Comparison of ENCODE assay signal across 25 cellular contexts in the genomic region with DNA sequence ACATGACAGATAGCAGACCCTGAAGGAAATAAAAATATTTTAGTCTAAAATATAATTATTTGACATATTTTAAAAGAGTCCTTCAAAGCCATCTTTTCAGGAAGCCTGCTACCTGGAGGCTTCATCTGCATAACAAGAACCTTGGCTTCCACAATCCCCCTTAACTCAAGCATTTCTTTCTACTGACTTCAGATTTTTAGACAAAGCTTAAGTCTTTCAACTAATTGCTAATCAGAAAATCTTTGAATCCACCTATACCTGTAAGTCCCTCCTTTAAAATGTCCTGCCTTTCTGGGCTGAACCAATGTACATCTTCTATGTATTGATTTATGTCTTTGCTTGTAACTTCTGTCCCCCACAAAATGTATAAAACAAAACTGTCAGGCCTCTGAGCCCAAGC. TPM values are rescaled to one million over a fixed set of nuclear protein-coding genes. Genes with fewer than 3 reads are reported as not detected.
"Had no signal": no experiment of that assay in that cellular context is flagged by ENCODE, and none has a peak within 500 bp of the region (broad histone marks: within the 10 kb centered on the region; RNA-seq: fewer than 3 reads in every experiment).

No MANE protein-coding gene starts in this region.

- ATAC-seq: activated CD4-positive, alpha-beta T cell treated with anti-CD3 and anti-CD28 coated beads for 36 hours; T-helper 17 cell had no signal

- H3K27me3 Mint-ChIP-seq: activated CD4-positive, alpha-beta T cell treated with anti-CD3 and anti-CD28 coated beads for 36 hours; activated naive CD8-positive, alpha-beta T cell treated with anti-CD3 and anti-CD28 coated beads, Interleukin-2, amount 10 ng/mL, durations not matched to agents 7 days and 5 days had no signal

- H3K27ac Mint-ChIP-seq: activated CD4-positive, alpha-beta memory T cell treated with anti-CD3 and anti-CD28 coated beads, Interleukin-2, amount 10 ng/mL, durations not matched to agents 7 days and 5 days; activated CD4-positive, alpha-beta T cell treated with anti-CD3 and anti-CD28 coated beads for 36 hours; activated naive CD8-positive, alpha-beta T cell treated with anti-CD3 and anti-CD28 coated beads, Interleukin-2, amount 10 ng/mL, durations not matched to agents 7 days and 5 days; T-helper 17 cell had no signal

- DNase-seq: activated CD4-positive, alpha-beta memory T cell treated with anti-CD3 and anti-CD28 coated beads, Interleukin-2, amount 10 ng/mL, durations not matched to agents 7 days and 5 days; activated CD4-positive, alpha-beta T cell treated with anti-CD3 and anti-CD28 coated beads for 36 hours; activated CD4-positive, alpha-beta T cell treated with anti-CD3 and anti-CD28 coated beads, Interleukin-2, amount 50 U/mL, for 1 hour; activated naive CD4-positive, alpha-beta T cell treated with anti-CD3 and anti-CD28 coated beads, Interleukin-2, amount 50 U/mL, for 16 hours; activated naive CD8-positive, alpha-beta T cell treated with anti-CD3 and anti-CD28 coated beads, Interleukin-2, amount 10 ng/mL, durations not matched to agents 7 days and 5 days; adrenal gland; anterior cingulate cortex; caudate nucleus; MV-4-11; NCI-H1092 treated with DMSO at 0.1 percent for 48 hours; NCI-H1417 treated with DMSO at 0.1 percent for 48 hours; NCI-H1694 treated with DMSO at 0.1 percent for 48 hours; NCI-H2029 treated with DMSO at 0.1 percent for 48 hours; NCI-H345; NCI-H510A; NCI-H526 treated with DMSO at 0.1 percent for 48 hours; NCI-H82; SIG-M5; T-helper 17 cell; T-helper 9 cell had no signal

- H3K27ac ChIP-seq: adrenal gland, breast epithelium, VCaP had no signal

- H3K4me1 Mint-ChIP-seq: activated CD4-positive, alpha-beta memory T cell treated with anti-CD3 and anti-CD28 coated beads, Interleukin-2, amount 10 ng/mL, durations not matched to agents 7 days and 5 days; activated CD4-positive, alpha-beta T cell treated with anti-CD3 and anti-CD28 coated beads for 36 hours; activated naive CD8-positive, alpha-beta T cell treated with anti-CD3 and anti-CD28 coated beads, Interleukin-2, amount 10 ng/mL, durations not matched to agents 7 days and 5 days; T-helper 17 cell had no signal

- H3K36me3 ChIP-seq: adrenal gland, breast epithelium had no signal

- H3K4me3 Mint-ChIP-seq: activated CD4-positive, alpha-beta memory T cell treated with anti-CD3 and anti-CD28 coated beads, Interleukin-2, amount 10 ng/mL, durations not matched to agents 7 days and 5 days; activated CD4-positive, alpha-beta T cell treated with anti-CD3 and anti-CD28 coated beads for 36 hours; activated naive CD8-positive, alpha-beta T cell treated with anti-CD3 and anti-CD28 coated beads, Interleukin-2, amount 10 ng/mL, durations not matched to agents 7 days and 5 days; T-helper 17 cell had no signal

- H3K4me3 ChIP-seq: adrenal gland, breast epithelium had no signal

- H3K27me3 ChIP-seq: adrenal gland, breast epithelium had no signal

- H3K4me1 ChIP-seq: adrenal gland, breast epithelium had no signal

RNA-seq across cellular contexts. Expression of a gene that starts 23.5 kb away (rescaled TPM):
- total RNA-seq: cerebellum, MCF 10A, RPMI7951 had no signal

RNA-seq across cellular contexts. Expression of a gene that starts 46.2 kb away (rescaled TPM):
- total RNA-seq: activated CD4-positive, alpha-beta memory T cell treated with anti-CD3 and anti-CD28 coated beads, Interleukin-2, amount 10 ng/mL, durations not matched to agents 7 days and 5 days; activated CD4-positive, alpha-beta T cell treated with anti-CD3 and anti-CD28 coated beads for 36 hours; activated naive CD8-positive, alpha-beta T cell treated with anti-CD3 and anti-CD28 coated beads, Interleukin-2, amount 10 ng/mL, durations not matched to agents 7 days and 5 days; MCF 10A; T-helper 17 cell had no signal
